In the genomic region with DNA sequence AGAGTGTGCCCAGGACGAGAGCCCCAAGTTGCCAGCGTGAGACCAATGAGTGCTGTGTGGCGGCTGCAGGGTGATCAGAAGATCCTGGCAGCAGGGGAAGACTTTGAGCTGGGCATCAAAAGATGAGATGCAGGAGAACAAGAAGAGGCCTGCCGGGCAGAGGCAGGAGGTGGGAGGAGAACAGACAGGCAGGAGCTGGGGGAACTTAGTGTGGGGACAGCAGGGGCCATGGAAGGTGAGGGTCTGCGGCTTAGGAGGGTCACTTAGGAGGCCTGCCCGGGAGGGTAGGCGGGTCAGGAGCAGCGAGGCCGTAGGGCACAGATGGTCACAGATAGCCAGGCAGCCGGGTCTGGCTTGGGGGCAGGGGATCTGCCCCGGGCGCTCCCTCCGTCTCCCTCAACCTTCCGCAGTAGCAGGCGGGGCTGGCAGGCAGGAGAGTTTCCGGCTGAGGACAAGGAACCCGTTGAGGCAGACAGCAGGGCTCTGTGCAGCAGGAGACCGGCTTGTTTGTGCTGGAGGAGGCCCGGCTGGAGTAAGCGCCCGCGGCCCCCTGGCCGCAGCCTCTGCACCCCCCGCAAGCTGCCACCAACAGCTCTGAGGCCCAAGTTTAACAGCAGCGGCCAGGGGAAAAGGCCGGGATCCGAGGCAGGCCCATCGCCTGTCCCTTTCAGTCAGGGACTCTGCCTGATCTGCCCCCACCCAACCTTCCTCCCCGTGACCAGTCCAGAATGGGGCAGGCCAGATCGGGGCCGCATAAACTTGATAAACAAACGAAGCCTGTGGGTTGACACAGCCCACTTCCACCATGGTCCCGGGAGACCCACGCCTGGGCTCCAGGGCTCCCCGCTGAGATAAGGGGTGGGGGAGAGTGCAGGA, we compare ENCODE assay signal across 13 cellular contexts. TPM values are rescaled to one million over a fixed set of nuclear protein-coding genes. Genes with fewer than 3 reads are reported as not detected.
DNase-seq lines count a peak whose midpoint lies in the region; ATAC-seq and TF ChIP-seq lines count a peak whose summit lies in the region.
"Had no signal": no experiment of that assay in that cellular context is flagged by ENCODE, and none has a peak within 500 bp of the region (broad histone marks: within the 10 kb centered on the region; RNA-seq: fewer than 3 reads in every experiment).

No MANE protein-coding gene starts in this region.

- H2AFZ ChIP-seq in mammary epithelial cell (ENCODE audit: low read depth, low read length), result no peak overlapping the region

- dilution Hi-C loops in mammary epithelial cell (cut with HindIII; ENCODE audit: low sequenced_read_pairs), result no loop called here

- peaks cover 19% of the 10 kb centered on the region for H3K36me3 Mint-ChIP-seq in nephron (ENCODE audit: low read depth)
- H3K36me3 Mint-ChIP-seq: stimulated activated naive B cell treated with anti-CD40 and anti-IgM and Interleukin-4, amounts not matched to agents 10 μg/mL and 1 μg/mL and 100 μg/mL, for 72 hours had no signal

- H3K4me3 ChIP-seq in breast epithelium, result no peak overlapping the region
- no peak overlapping the region for H3K4me3 ChIP-seq in mammary epithelial cell (replicated peaks in 1 of 3; ENCODE audit: insufficient read depth in 1 of 3, low read depth in 2 of 3, low read length in 3 of 3)
- H3K4me3 ChIP-seq in gastroesophageal sphincter, result no peak overlapping the region
- peak overlapping the region in 1 of 2 donors; percentile 4 for H3K4me3 ChIP-seq in vagina

- H3K27me3 Mint-ChIP-seq in nephron (ENCODE audit: low read depth), result peaks cover 3% of the 10 kb centered on the region

- no peak overlapping the region for H3K9ac ChIP-seq in mammary epithelial cell (ENCODE audit: insufficient read depth, low read length)

- H3K9me3 ChIP-seq in breast epithelium (no peaks in the 10 kb centered on the region), mammary epithelial cell (replicated peaks; ENCODE audit: insufficient read depth, low read length) (no peaks in the 10 kb centered on the region), gastroesophageal sphincter (no peaks in the 10 kb centered on the region), vagina (no peaks in the 10 kb centered on the region)

- CTCF ChIA-PET in mammary epithelial cell (lab: Charles Lee; ENCODE audit: low non-redundant PET), result no interaction called here

- peak overlapping the region in 2 of 3 experiments; percentile 78 to 94 for H3K27ac Mint-ChIP-seq in nephron
- H3K27ac Mint-ChIP-seq: stimulated activated naive B cell treated with anti-CD40 and anti-IgM and Interleukin-4, amounts not matched to agents 10 μg/mL and 1 μg/mL and 100 μg/mL, for 72 hours had no signal

- H3K4me1 ChIP-seq in breast epithelium (peaks cover 4 to 11% of the 10 kb centered on the region in 2 donors), mammary epithelial cell (ENCODE audit: insufficient read depth, low read length) (peaks cover 3% of the 10 kb centered on the region), gastroesophageal sphincter (peaks cover 0 to 40% (median 16%) of the 10 kb centered on the region in 3 donors), vagina (peaks cover 41% of the 10 kb centered on the region)

- no peaks in the 10 kb centered on the region for H3K27me3 ChIP-seq in breast epithelium
- H3K27me3 ChIP-seq in mammary epithelial cell (ENCODE audit: insufficient read depth, low read length), result peaks cover 3% of the 10 kb centered on the region
- H3K27me3 ChIP-seq in gastroesophageal sphincter, result no peaks in the 10 kb centered on the region
- H3K27me3 ChIP-seq in vagina, result no peaks in the 10 kb centered on the region
- H3K27me3 ChIP-seq: brain microvascular endothelial cell had no signal

- H3K36me3 ChIP-seq in breast epithelium (no peaks in the 10 kb centered on the region), mammary epithelial cell (ENCODE audit: insufficient read depth, low read length) (no peaks in the 10 kb centered on the region), gastroesophageal sphincter (peaks cover 0 to 41% of the 10 kb centered on the region in 2 donors), vagina (no peaks in the 10 kb centered on the region)

- no peaks in the 10 kb centered on the region for H3K9me3 Mint-ChIP-seq in nephron
- H3K9me3 Mint-ChIP-seq: stimulated activated naive B cell treated with anti-CD40 and anti-IgM and Interleukin-4, amounts not matched to agents 10 μg/mL and 1 μg/mL and 100 μg/mL, for 72 hours had no signal

- intact Hi-C loops in breast epithelium (cut with DNase I; ENCODE audit: low total_unique reads), result no loop called here
- intact Hi-C loops in mammary epithelial cell (cut with micrococcal nuclease), result no loop called here
- intact Hi-C loops in vagina (cut with DNase I), result loop anchor here (5.0 to 10.0 kb wide), 2 partner anchors 33 to 71 kb away; a partner anchor contains a TSS

- BruUV-seq in mammary epithelial cell (replicated peaks; lab: Mats Ljungman, UMichigan), result no TSS peak

- peaks cover 5% of the 10 kb centered on the region for H3K4me1 Mint-ChIP-seq in nephron

- no peak for TF ChIP-seq EP300 in gastroesophageal sphincter (IDR thresholded peaks at IDR 0.05)

- H3K27ac ChIP-seq in breast epithelium, result peak overlapping the region; percentile 63 to 74
- H3K27ac ChIP-seq in mammary epithelial cell (ENCODE audit: insufficient read depth, low read depth, low read length), result no peak overlapping the region
- H3K27ac ChIP-seq in gastroesophageal sphincter, result peak overlapping the region in 3 of 4 donors; percentile 35 to 57 (median 37)
- peak overlapping the region; percentile 78 for H3K27ac ChIP-seq in vagina
- H3K27ac ChIP-seq: brain microvascular endothelial cell had no signal

- no peak overlapping the region for H3K4me3 Mint-ChIP-seq in nephron
- H3K4me3 Mint-ChIP-seq: stimulated activated naive B cell treated with anti-CD40 and anti-IgM and Interleukin-4, amounts not matched to agents 10 μg/mL and 1 μg/mL and 100 μg/mL, for 72 hours had no signal

- DNase-seq in breast epithelium (ENCODE audit: low spot score in 2 of 2), result peak in 1 of 2 donors; percentile 30
- no peak for DNase-seq in mammary epithelial cell
- DNase-seq in vagina (ENCODE audit: extremely low spot score in 2 of 2), result no peak
- DNase-seq in activated CD8-positive, alpha-beta memory T cell treated with anti-CD3 and anti-CD28 coated beads, Interleukin-2, amount 50 U/mL, for 4 hours, result no peak
- no peak for DNase-seq in glomerular visceral epithelial cell (ENCODE audit: extremely low spot score)
- DNase-seq: brain microvascular endothelial cell; HCEC 1CT; NCI-H748 treated with DMSO at 0.1 percent for 48 hours; stimulated activated CD4-positive, alpha-beta T cell treated with anti-CD3 and anti-CD28 coated beads, Interleukin-15, amount 100 ng/mL, for 24 hours; stimulated activated naive B cell treated with anti-CD40 and anti-IgM and Interleukin-4, amounts not matched to agents 10 μg/mL and 1 μg/mL and 100 μg/mL, for 72 hours had no signal

- WGBS in mammary epithelial cell (ENCODE audit: low coverage, missing lambda C conversion rate), result 55% methylated on average over 23 of the region's 35 CpGs
- WGBS in gastroesophageal sphincter (ENCODE audit: low coverage in 1 of 2), 2 donors, result 52 to 67% methylated on average over 3 to 12 of the region's 35 CpGs

- ATAC-seq in gastroesophageal sphincter, result no peak
- ATAC-seq in HG03439 (IDR thresholded peaks at IDR 0.05; ENCODE audit: unreplicated experiment), result no peak
- ATAC-seq: stimulated activated naive B cell treated with anti-CD40 and anti-IgM and Interleukin-4, amounts not matched to agents 10 μg/mL and 1 μg/mL and 100 μg/mL, for 72 hours had no signal

- H3K4me2 ChIP-seq in mammary epithelial cell (ENCODE audit: insufficient read depth, low read depth, low read length), result no peak overlapping the region

- TF ChIP-seq CTCF in breast epithelium (IDR thresholded peaks at IDR 0.05), result no peak
- no peak for TF ChIP-seq CTCF in mammary epithelial cell (conservative IDR thresholded peaks at IDR 0.05 in 1 of 2, IDR thresholded peaks at IDR 0.05 in 1 of 2; ENCODE audit: extremely low read depth in 1 of 2, insufficient read depth in 1 of 2, low read depth in 1 of 2, low read length in 2 of 2)
- TF ChIP-seq CTCF in gastroesophageal sphincter (IDR thresholded peaks at IDR 0.05), result no peak
- TF ChIP-seq CTCF in nephron (IDR thresholded peaks at IDR 0.05; ENCODE audit: unreplicated experiment in 3 of 3), result no peak
- TF ChIP-seq CTCF in vagina (IDR thresholded peaks at IDR 0.05), result no peak

- H4K20me1 ChIP-seq in mammary epithelial cell (ENCODE audit: insufficient read depth, low read length), result no peaks in the 10 kb centered on the region

- H3K79me2 ChIP-seq in mammary epithelial cell (ENCODE audit: insufficient read depth, low read length), result no peaks in the 10 kb centered on the region

- TF ChIP-seq POLR2A in breast epithelium (IDR thresholded peaks at IDR 0.05) (no peak), gastroesophageal sphincter (IDR thresholded peaks at IDR 0.05) (no peak), vagina (IDR thresholded peaks at IDR 0.05) (no peak)

- in situ Hi-C loops in mammary epithelial cell (cut with MboI; ENCODE audit: low sequenced_read_pairs in 2 of 2), result no loop called here

RNA-seq across cellular contexts. Expression of a gene that starts 13.8 kb away (rescaled TPM):
- 10 to 100 TPM in 2 of 3 donors, 1 to 10 TPM in 1; 5.3 to 14.7 (median 12.3) TPM for total RNA-seq in breast epithelium
- total RNA-seq in mammary epithelial cell, result 1 to 10 TPM; 1.1 to 1.5 TPM
- 0.08 TPM for polyA plus RNA-seq in mammary epithelial cell
- polyA minus RNA-seq in mammary epithelial cell, result not detected
- total RNA-seq in gastroesophageal sphincter, result 10 to 100 TPM; 14.8 to 25.3 (median 20.1) TPM
- total RNA-seq in vagina, result 32.2 TPM

RNA-seq across cellular contexts. Expression of a gene that starts 29.9 kb away (rescaled TPM):
- total RNA-seq in breast epithelium (10 to 100 TPM in 1 of 3 donors, 1 to 10 TPM in 2; 4.8 to 11.5 (median 10.0) TPM), mammary epithelial cell (10 to 100 TPM in 1 of 2 donors, 1 to 10 TPM in 1; 7.8 to 12.8 TPM), gastroesophageal sphincter (10 to 100 TPM in 3 of 4 donors, 1 to 10 TPM in 1; 8.6 to 19.9 (median 11.1) TPM), vagina (11.0 TPM)
- 5.9 TPM for polyA plus RNA-seq in mammary epithelial cell
- 0.26 TPM for polyA minus RNA-seq in mammary epithelial cell
